Comparison of ENCODE assay signal across 9 cellular contexts in genomic region chr20:31870703-31871601, GRCh38. TPM values are rescaled to one million over a fixed set of nuclear protein-coding genes. Genes with fewer than 3 reads are reported as not detected.
DNase-seq lines count a peak whose midpoint lies in the region; ATAC-seq, FAIRE-seq and TF ChIP-seq lines count a peak whose summit lies in the region.
"Had no signal": no experiment of that assay in that cellular context is flagged by ENCODE, and none has a peak within 500 bp of the region (broad histone marks: within the 10 kb centered on the region; RNA-seq: fewer than 3 reads in every experiment).

No MANE protein-coding gene starts in this region.

- H3K27ac ChIP-seq in GM12878 (ENCODE audit: control insufficient read depth, insufficient read depth) (no peak overlapping the region), mesenchymal stem cell (ENCODE audit: low read length, poor library complexity, severe bottlenecking) (no peak overlapping the region), tibial artery (peak overlapping the region; percentile 77 to 78)

- H3K9ac ChIP-seq in GM12878 (ENCODE audit: control insufficient read depth, insufficient read depth, low read length) = peak overlapping the region; percentile 31; the same call in 1 of the 2 replicates
- H3K9ac ChIP-seq in mesenchymal stem cell (ENCODE audit: low read length) = peak overlapping the region; percentile 81

- H3K4me3 ChIP-seq in GM12878 (peak overlapping the region; percentile 41; the same call in 1 of the 2 replicates), mesenchymal stem cell (ENCODE audit: insufficient read depth in 1 of 2, low read depth in 1 of 2, low read length in 2 of 2) (peak overlapping the region; percentile 59 to 72), tibial artery (peak overlapping the region; percentile 64 to 73)

- H2AFZ ChIP-seq in GM12878 (ENCODE audit: control insufficient read depth, low read depth, low read length) = peak overlapping the region; percentile 28
- H2AFZ ChIP-seq in mesenchymal stem cell (ENCODE audit: low read depth, low read length) = no peak overlapping the region

- ATAC-seq in GM12878 = peak; percentile 57

- POLR2A ChIA-PET in activated CD4-positive, alpha-beta memory T cell treated with anti-CD3 and anti-CD28 coated beads for 36 hours (lab: Charles Lee) = no interaction called here
- POLR2A ChIA-PET in activated CD4-positive, alpha-beta memory T cell treated with anti-CD3 and anti-CD28 coated beads, Interleukin-2, amount 10 ng/mL, durations not matched to agents 7 days and 5 days (lab: Charles Lee) = interaction anchor here (1.4 kb wide), 1 partner anchor 9 kb away, joined by 3 read pairs; no protein-coding TSS in a partner anchor
- POLR2A ChIA-PET in GM12878 (lab: Charles Lee) = interaction anchor here (0.5 to 6.1 kb wide), 10 partner anchors 9 to 614 kb away, joined by 3 to 31 read pairs (median 6); no protein-coding TSS in a partner anchor

- WGBS in GM12878 (ENCODE audit: insufficient coverage, insufficient replicate concordance, low lambda C conversion rate, missing lambda C conversion rate) = 6% methylated on average over 23 of the region's 25 CpGs
- WGBS in mesenchymal stem cell = 15% methylated on average over 25 of the region's 25 CpGs

- peak overlapping the region; percentile 19 for H2BK15ac ChIP-seq in mesenchymal stem cell (ENCODE audit: low read depth, poor library complexity, severe bottlenecking)

- H2BK12ac ChIP-seq in mesenchymal stem cell (ENCODE audit: low read length in 2 of 2) = no peak overlapping the region

- H3K4me2 ChIP-seq in GM12878 (ENCODE audit: control insufficient read depth, insufficient read depth) (peak overlapping the region; percentile 69), mesenchymal stem cell (ENCODE audit: low read length, poor library complexity, severe bottlenecking) (peak overlapping the region; percentile 79)

- peak overlapping the region; percentile 14 for H4K8ac ChIP-seq in mesenchymal stem cell (ENCODE audit: low read length)

- H4K91ac ChIP-seq in mesenchymal stem cell (ENCODE audit: low read length) = no peak overlapping the region

- CTCF ChIA-PET in activated CD4-positive, alpha-beta memory T cell treated with anti-CD3 and anti-CD28 coated beads for 36 hours (lab: Charles Lee) = interaction anchor here (1.1 to 1.4 kb wide), 3 partner anchors 9 to 24 kb away, joined by 5 to 6 read pairs (median 5); no protein-coding TSS in a partner anchor
- CTCF ChIA-PET in activated CD4-positive, alpha-beta memory T cell treated with anti-CD3 and anti-CD28 coated beads, Interleukin-2, amount 10 ng/mL, durations not matched to agents 7 days and 5 days (lab: Charles Lee) = interaction anchor here (1.0 to 1.5 kb wide), 5 partner anchors 9 to 81 kb away, joined by 3 to 4 read pairs (median 4); partner anchors contain the start of gene PDRG1
- CTCF ChIA-PET in GM12878 (lab: Yijun Ruan, JAX) = interaction anchor here (0.9 to 4.0 kb wide), 8 partner anchors 16 to 163 kb away, joined by 3 to 26 read pairs (median 6); partner anchors contain the start of gene PDRG1

- H4K20me1 ChIP-seq in GM12878 (ENCODE audit: control insufficient read depth, insufficient read depth) = no peaks in the 10 kb centered on the region

- H3K4me1 Mint-ChIP-seq in activated CD4-positive, alpha-beta memory T cell treated with anti-CD3 and anti-CD28 coated beads for 36 hours (ENCODE audit: low read depth) = peaks cover 10% of the 10 kb centered on the region
- H3K4me1 Mint-ChIP-seq in activated CD4-positive, alpha-beta memory T cell treated with anti-CD3 and anti-CD28 coated beads, Interleukin-2, amount 10 ng/mL, durations not matched to agents 7 days and 5 days = peaks cover 10% of the 10 kb centered on the region

- no peak overlapping the region for H2BK5ac ChIP-seq in mesenchymal stem cell (ENCODE audit: low read depth, low read length, poor library complexity, severe bottlenecking)

- RAD21 ChIA-PET in GM12878 (lab: Charles Lee; ENCODE audit: unreplicated experiment) = interaction anchor here (0.9 to 2.0 kb wide), 6 partner anchors 9 to 81 kb away, joined by 3 to 7 read pairs (median 4); partner anchors contain the start of gene PDRG1

- H3K36me3 Mint-ChIP-seq in activated CD4-positive, alpha-beta memory T cell treated with anti-CD3 and anti-CD28 coated beads for 36 hours = peaks cover 3% of the 10 kb centered on the region
- H3K36me3 Mint-ChIP-seq in activated CD4-positive, alpha-beta memory T cell treated with anti-CD3 and anti-CD28 coated beads, Interleukin-2, amount 10 ng/mL, durations not matched to agents 7 days and 5 days (ENCODE audit: low read depth) = peaks cover 4% of the 10 kb centered on the region

- H3K27me3 ChIP-seq in GM12878 (replicated peaks in 1 of 2; ENCODE audit: control insufficient read depth in 2 of 2, insufficient read depth in 2 of 2, low read length in 1 of 2) (peaks cover 6 to 13% of the 10 kb centered on the region in 2 experiments), mesenchymal stem cell (ENCODE audit: control insufficient read depth in 1 of 2, insufficient read depth in 1 of 2, low read length in 2 of 2) (peaks cover 70 to 72% of the 10 kb centered on the region in 2 experiments), tibial artery (no peaks in the 10 kb centered on the region)

- no peak for FAIRE-seq in GM12878 (lab: Jason Lieb, UNC)

- no peaks in the 10 kb centered on the region for H3K9me3 ChIP-seq in GM12878 (replicated peaks; ENCODE audit: control insufficient read depth, insufficient read depth, low read length)
- no peaks in the 10 kb centered on the region for H3K9me3 ChIP-seq in mesenchymal stem cell (ENCODE audit: control insufficient read depth, low read length)
- no peaks in the 10 kb centered on the region for H3K9me3 ChIP-seq in tibial artery

- SMC1A ChIA-PET in GM12878 (lab: Charles Lee; ENCODE audit: uncharacterized antibody, unreplicated experiment) = interaction anchor here (0.6 to 4.2 kb wide), 8 partner anchors 8 to 81 kb away, joined by 3 to 16 read pairs (median 7); partner anchors contain the start of gene PDRG1

- H3K14ac ChIP-seq in mesenchymal stem cell (ENCODE audit: low read length in 2 of 2) = no peak overlapping the region

- no peak overlapping the region for H3K18ac ChIP-seq in mesenchymal stem cell (ENCODE audit: low read depth in 1 of 2, low read length in 2 of 2)

- no peak for TF ChIP-seq EP300 in GM12878 (IDR thresholded peaks at IDR 0.05; ENCODE audit: borderline replicate concordance in 1 of 2, control insufficient read depth in 1 of 2, low read depth in 2 of 2, low read length in 2 of 2)

- H3K27ac Mint-ChIP-seq in activated CD4-positive, alpha-beta memory T cell treated with anti-CD3 and anti-CD28 coated beads for 36 hours = no peak overlapping the region
- H3K27ac Mint-ChIP-seq in activated CD4-positive, alpha-beta memory T cell treated with anti-CD3 and anti-CD28 coated beads, Interleukin-2, amount 10 ng/mL, durations not matched to agents 7 days and 5 days = no peak overlapping the region

- DNase-seq in activated CD4-positive, alpha-beta memory T cell treated with anti-CD3 and anti-CD28 coated beads for 36 hours = no peak
- DNase-seq in activated CD4-positive, alpha-beta memory T cell treated with anti-CD3 and anti-CD28 coated beads, Interleukin-2, amount 10 ng/mL, durations not matched to agents 7 days and 5 days = no peak
- DNase-seq in GM12878 (ENCODE audit: low read depth, low spot score) (no peak), mesenchymal stem cell (no peak), tibial artery (no peak), NCI-H187 (lab: John Stamatoyannopoulos, UW) (no peak), HCEC 1CT (no peak)
- DNase-seq in stimulated activated CD4-positive, alpha-beta T cell treated with anti-CD3 and anti-CD28 coated beads, Interleukin-4, amount 100 ng/mL, for 4 hours = no peak

- no peaks in the 10 kb centered on the region for H3K79me2 ChIP-seq in GM12878 (ENCODE audit: control insufficient read depth, insufficient read depth, low read length)

- TF ChIP-seq CTCF in GM12878 (IDR thresholded peaks at IDR 0.05 in 2 of 3, conservative IDR thresholded peaks at IDR 0.05 in 1 of 3; ENCODE audit: control insufficient read depth in 2 of 3, extremely low read depth in 1 of 3, insufficient read depth in 1 of 3, low read depth in 3 of 3, low read length in 3 of 3) (no peak), tibial artery (IDR thresholded peaks at IDR 0.05) (no peak)

- peaks cover 28% of the 10 kb centered on the region for H3K27me3 Mint-ChIP-seq in activated CD4-positive, alpha-beta memory T cell treated with anti-CD3 and anti-CD28 coated beads for 36 hours
- peaks cover 43% of the 10 kb centered on the region for H3K27me3 Mint-ChIP-seq in activated CD4-positive, alpha-beta memory T cell treated with anti-CD3 and anti-CD28 coated beads, Interleukin-2, amount 10 ng/mL, durations not matched to agents 7 days and 5 days

- H3K4me3 Mint-ChIP-seq in activated CD4-positive, alpha-beta memory T cell treated with anti-CD3 and anti-CD28 coated beads for 36 hours = peak overlapping the region; percentile 58
- H3K4me3 Mint-ChIP-seq in activated CD4-positive, alpha-beta memory T cell treated with anti-CD3 and anti-CD28 coated beads, Interleukin-2, amount 10 ng/mL, durations not matched to agents 7 days and 5 days = no peak overlapping the region

- no peaks in the 10 kb centered on the region for H3K36me3 ChIP-seq in GM12878 (ENCODE audit: control insufficient read depth in 2 of 2, insufficient read depth in 2 of 2, low read length in 1 of 2)
- H3K36me3 ChIP-seq in mesenchymal stem cell (ENCODE audit: control insufficient read depth in 1 of 2, insufficient read depth in 2 of 2, low read depth in 1 of 2, low read length in 2 of 2) = no peaks in the 10 kb centered on the region
- H3K36me3 ChIP-seq in tibial artery = no peaks in the 10 kb centered on the region

- TSS peak; percentile 74 for BruUV-seq in GM12878 (replicated peaks; lab: Mats Ljungman, UMichigan)

- H3K4me1 ChIP-seq in GM12878 (ENCODE audit: control insufficient read depth, insufficient read depth, low read length) (peaks cover 13% of the 10 kb centered on the region), mesenchymal stem cell (ENCODE audit: control insufficient read depth, insufficient read depth, low read depth, low read length) (peaks cover 12% of the 10 kb centered on the region), tibial artery (peaks cover 4 to 32% (median 27%) of the 10 kb centered on the region in 4 donors)

- H2BK120ac ChIP-seq in mesenchymal stem cell (ENCODE audit: low read depth, low read length) = no peak overlapping the region

- in situ Hi-C loops in GM12878 (cut with MboI) = no loop called here

- no peaks in the 10 kb centered on the region for H3K9me3 Mint-ChIP-seq in activated CD4-positive, alpha-beta memory T cell treated with anti-CD3 and anti-CD28 coated beads for 36 hours
- no peaks in the 10 kb centered on the region for H3K9me3 Mint-ChIP-seq in activated CD4-positive, alpha-beta memory T cell treated with anti-CD3 and anti-CD28 coated beads, Interleukin-2, amount 10 ng/mL, durations not matched to agents 7 days and 5 days

- no peak for TF ChIP-seq POLR2A in GM12878 (IDR thresholded peaks at IDR 0.05; ENCODE audit: low read depth, low read length)

- intact Hi-C loops in activated CD4-positive, alpha-beta memory T cell treated with anti-CD3 and anti-CD28 coated beads for 36 hours (cut with micrococcal nuclease) = no loop called here
- intact Hi-C loops in GM12878 (cut with micrococcal nuclease; ENCODE audit: unreplicated experiment) (no loop called here), tibial artery (cut with DNase I; ENCODE audit: low total_unique reads) (no loop called here)

- TF ChIP-seq RAD21 in GM12878 (IDR thresholded peaks at IDR 0.05; ENCODE audit: insufficient read depth, low read depth, low read length) = no peak

- H3K4ac ChIP-seq in mesenchymal stem cell (ENCODE audit: low read depth in 1 of 2, low read length in 2 of 2) = no peak overlapping the region

- H2AK5ac ChIP-seq in mesenchymal stem cell (ENCODE audit: low read length, severe bottlenecking) = no peak overlapping the region

- peak overlapping the region in 1 of 2 experiments; percentile 5 for H3K23ac ChIP-seq in mesenchymal stem cell (ENCODE audit: low read length in 2 of 2)

- H3K79me1 ChIP-seq in mesenchymal stem cell (replicated peaks; ENCODE audit: low read length, poor library complexity, severe bottlenecking) = no peaks in the 10 kb centered on the region

RNA-seq across cellular contexts. Expression of gene TTLL9, which starts 0.5 kb away (rescaled TPM):
- not detected for total RNA-seq in activated CD4-positive, alpha-beta memory T cell treated with anti-CD3 and anti-CD28 coated beads for 36 hours
- total RNA-seq in activated CD4-positive, alpha-beta memory T cell treated with anti-CD3 and anti-CD28 coated beads, Interleukin-2, amount 10 ng/mL, durations not matched to agents 7 days and 5 days = not detected
- 2.4 and 3.1 TPM in 2 replicates for total RNA-seq in GM12878 (2013; cell fraction: nucleolus; rRNA removed)
- total RNA-seq in GM12878 (2014; rRNA removed) (0.17 TPM in 1 of 2 replicates, not detected in the other), GM12878 (2014; rRNA removed; fragmentation: Illumina TruSeq; extraction: Trizol) (0.04 and 0.09 TPM in 2 replicates), GM12878 (2021) (0.08 and 0.21 TPM in 2 replicates)
- 0.10 TPM for polyA plus RNA-seq in GM12878 (2011; ENCODE audit: low read depth)
- polyA plus RNA-seq in GM12878 (2011; rRNA removed) (0.62 and 0.77 TPM in 2 replicates), GM12878 (2014; fragmentation: Illumina TruSeq; extraction: Trizol) (0.14 and 0.15 TPM in 2 replicates), GM12878 (2014; fragmentation: Nextera tagmentation; extraction: Ambion mirVana) (under 1 TPM in 1 of 2 experiments, not detected in 1; 0.03 TPM), GM12878 (2014; rRNA removed) (0.14 and 0.22 TPM in 2 replicates), GM12878 (2016; fragmentation: Nextera tagmentation; extraction: Ambion mirVana) (under 1 TPM in 1 of 2 experiments, not detected in 1; 0.08 TPM)
- 0.39 and 0.45 TPM in 2 replicates for polyA plus RNA-seq in GM12878 (2011; cell fraction: cytosol; rRNA removed)
- polyA plus RNA-seq in GM12878 (2011; cell fraction: nucleus; rRNA removed) = 2.3 and 2.4 TPM in 2 replicates
- polyA plus RNA-seq in GM12878 (2012) = 0.21 and 0.28 TPM in 2 replicates
- 1.1 and 1.4 TPM in 2 replicates for polyA minus RNA-seq in GM12878 (2011; rRNA and poly(A)+ RNA removed)
- polyA minus RNA-seq in GM12878 (2011; cell fraction: cytosol; rRNA and poly(A)+ RNA removed) = not detected in 2 replicates
- 0.60 and 1.4 TPM in 2 replicates for polyA minus RNA-seq in GM12878 (2011; cell fraction: nucleus; rRNA and poly(A)+ RNA removed)
- polyA plus RNA-seq in mesenchymal stem cell (2013, experiment 1 of 2) = not detected
- polyA plus RNA-seq in mesenchymal stem cell (2013, experiment 2 of 2) = 0.03 TPM
- total RNA-seq: NCI-H460 had no signal

RNA-seq across cellular contexts. Expression of gene DUSP15, which starts 0.6 kb away (rescaled TPM):
- total RNA-seq in activated CD4-positive, alpha-beta memory T cell treated with anti-CD3 and anti-CD28 coated beads for 36 hours = not detected
- total RNA-seq in activated CD4-positive, alpha-beta memory T cell treated with anti-CD3 and anti-CD28 coated beads, Interleukin-2, amount 10 ng/mL, durations not matched to agents 7 days and 5 days = not detected
- total RNA-seq in GM12878 (2013; cell fraction: nucleolus; rRNA removed) = 2.3 TPM in 2 replicates
- total RNA-seq in GM12878 (2014; rRNA removed) (1.4 and 3.0 TPM in 2 replicates), GM12878 (2014; rRNA removed; fragmentation: Illumina TruSeq; extraction: Trizol) (0.67 and 0.83 TPM in 2 replicates), GM12878 (2021) (2.5 and 3.2 TPM in 2 replicates)
- 0.35 TPM for polyA plus RNA-seq in GM12878 (2011; ENCODE audit: low read depth)
- polyA plus RNA-seq in GM12878 (2011; rRNA removed) (0.89 and 1.8 TPM in 2 replicates), GM12878 (2014; fragmentation: Illumina TruSeq; extraction: Trizol) (0.22 TPM in 1 of 2 replicates, not detected in the other), GM12878 (2014; fragmentation: Nextera tagmentation; extraction: Ambion mirVana) (under 1 TPM in 1 of 2 experiments, not detected in 1; 0.06 TPM), GM12878 (2014; rRNA removed) (2.4 and 3.0 TPM in 2 replicates), GM12878 (2016; fragmentation: Nextera tagmentation; extraction: Ambion mirVana) (under 1 TPM; 0.16 to 0.33 TPM)
- polyA plus RNA-seq in GM12878 (2011; cell fraction: cytosol; rRNA removed) = 2.3 and 3.7 TPM in 2 replicates
- 2.5 and 3.0 TPM in 2 replicates for polyA plus RNA-seq in GM12878 (2011; cell fraction: nucleus; rRNA removed)
- 0.72 and 0.93 TPM in 2 replicates for polyA plus RNA-seq in GM12878 (2012)
- polyA minus RNA-seq in GM12878 (2011; rRNA and poly(A)+ RNA removed) = 0.88 and 1.6 TPM in 2 replicates
- not detected in 2 replicates for polyA minus RNA-seq in GM12878 (2011; cell fraction: cytosol; rRNA and poly(A)+ RNA removed)
- polyA minus RNA-seq in GM12878 (2011; cell fraction: nucleus; rRNA and poly(A)+ RNA removed) = 1.2 and 1.5 TPM in 2 replicates
- 0.10 TPM for polyA plus RNA-seq in mesenchymal stem cell (2013, experiment 1 of 2)
- 0.11 TPM for polyA plus RNA-seq in mesenchymal stem cell (2013, experiment 2 of 2)
- total RNA-seq: NCI-H460 had no signal

RNA-seq across cellular contexts. Expression of gene FOXS1, which starts 25.5 kb away (rescaled TPM):
- total RNA-seq in activated CD4-positive, alpha-beta memory T cell treated with anti-CD3 and anti-CD28 coated beads for 36 hours = not detected
- total RNA-seq in activated CD4-positive, alpha-beta memory T cell treated with anti-CD3 and anti-CD28 coated beads, Interleukin-2, amount 10 ng/mL, durations not matched to agents 7 days and 5 days = not detected
- not detected in 2 replicates for total RNA-seq in GM12878 (2013; cell fraction: nucleolus; rRNA removed)
- not detected in 2 replicates for total RNA-seq in GM12878 (2014; rRNA removed)
- total RNA-seq in GM12878 (2014; rRNA removed; fragmentation: Illumina TruSeq; extraction: Trizol) = not detected in 2 replicates
- total RNA-seq in GM12878 (2021) = not detected in 2 replicates
- polyA plus RNA-seq in GM12878 (2011; ENCODE audit: low read depth) = not detected
- not detected in 2 replicates for polyA plus RNA-seq in GM12878 (2011; rRNA removed)
- polyA plus RNA-seq in GM12878 (2011; cell fraction: cytosol; rRNA removed) = not detected in 2 replicates
- polyA plus RNA-seq in GM12878 (2011; cell fraction: nucleus; rRNA removed) = not detected in 2 replicates
- polyA plus RNA-seq in GM12878 (2012) = not detected in 2 replicates
- polyA plus RNA-seq in GM12878 (2014; fragmentation: Illumina TruSeq; extraction: Trizol) = not detected in 2 replicates
- not detected for polyA plus RNA-seq in GM12878 (2014; fragmentation: Nextera tagmentation; extraction: Ambion mirVana)
- polyA plus RNA-seq in GM12878 (2014; rRNA removed) = not detected in 2 replicates
- not detected for polyA plus RNA-seq in GM12878 (2016; fragmentation: Nextera tagmentation; extraction: Ambion mirVana)
- not detected in 2 replicates for polyA minus RNA-seq in GM12878 (2011; rRNA and poly(A)+ RNA removed)
- not detected in 2 replicates for polyA minus RNA-seq in GM12878 (2011; cell fraction: cytosol; rRNA and poly(A)+ RNA removed)
- not detected in 2 replicates for polyA minus RNA-seq in GM12878 (2011; cell fraction: nucleus; rRNA and poly(A)+ RNA removed)
- 0.23 TPM for polyA plus RNA-seq in mesenchymal stem cell (2013, experiment 1 of 2)
- polyA plus RNA-seq in mesenchymal stem cell (2013, experiment 2 of 2) = 0.26 TPM
- total RNA-seq: NCI-H460 had no signal

RNA-seq across cellular contexts. Expression of gene MYLK2, which starts 51.8 kb away (rescaled TPM):
- total RNA-seq in activated CD4-positive, alpha-beta memory T cell treated with anti-CD3 and anti-CD28 coated beads for 36 hours = under 1 TPM; 0.27 to 0.43 TPM
- under 1 TPM; 0.33 to 0.45 TPM for total RNA-seq in activated CD4-positive, alpha-beta memory T cell treated with anti-CD3 and anti-CD28 coated beads, Interleukin-2, amount 10 ng/mL, durations not matched to agents 7 days and 5 days
- total RNA-seq in GM12878 (2013; cell fraction: nucleolus; rRNA removed) = 0.19 and 0.24 TPM in 2 replicates
- 0.28 and 0.44 TPM in 2 replicates for total RNA-seq in GM12878 (2014; rRNA removed)
- 0.18 and 0.23 TPM in 2 replicates for total RNA-seq in GM12878 (2014; rRNA removed; fragmentation: Illumina TruSeq; extraction: Trizol)
- 0.58 and 0.67 TPM in 2 replicates for total RNA-seq in GM12878 (2021)
- not detected for polyA plus RNA-seq in GM12878 (2011; ENCODE audit: low read depth)
- polyA plus RNA-seq in GM12878 (2011; rRNA removed) = 0.06 and 0.07 TPM in 2 replicates
- polyA plus RNA-seq in GM12878 (2011; cell fraction: cytosol; rRNA removed) = 0.03 and 0.05 TPM in 2 replicates
- polyA plus RNA-seq in GM12878 (2011; cell fraction: nucleus; rRNA removed) = 0.33 and 0.89 TPM in 2 replicates
- 0.12 and 0.25 TPM in 2 replicates for polyA plus RNA-seq in GM12878 (2012)
- 0.08 and 0.09 TPM in 2 replicates for polyA plus RNA-seq in GM12878 (2014; fragmentation: Illumina TruSeq; extraction: Trizol)
- polyA plus RNA-seq in GM12878 (2014; fragmentation: Nextera tagmentation; extraction: Ambion mirVana) = under 1 TPM in 1 of 2 experiments, not detected in 1; 0.04 TPM
- polyA plus RNA-seq in GM12878 (2014; rRNA removed) = 0.47 and 0.80 TPM in 2 replicates
- polyA plus RNA-seq in GM12878 (2016; fragmentation: Nextera tagmentation; extraction: Ambion mirVana) = under 1 TPM; 0.15 to 0.24 TPM
- 0.07 and 0.36 TPM in 2 replicates for polyA minus RNA-seq in GM12878 (2011; rRNA and poly(A)+ RNA removed)
- polyA minus RNA-seq in GM12878 (2011; cell fraction: cytosol; rRNA and poly(A)+ RNA removed) = not detected in 2 replicates
- 0.12 and 0.38 TPM in 2 replicates for polyA minus RNA-seq in GM12878 (2011; cell fraction: nucleus; rRNA and poly(A)+ RNA removed)
- 0.06 TPM for polyA plus RNA-seq in mesenchymal stem cell (2013, experiment 1 of 2)
- polyA plus RNA-seq in mesenchymal stem cell (2013, experiment 2 of 2) = 0.04 TPM

Comparison
In these comparisons a context has a peak if more than half of its experiments do, and no peak if none do; other contexts are left out.
1. H3K27ac ChIP-seq: peak in tibial artery (2 of 2); none in GM12878 (single experiment) and mesenchymal stem cell (single experiment).
2. Peak in every context shown above with its lines, with median percentiles within 50 percentile points of each other: H3K4me3 ChIP-seq.